Comparison of ENCODE assay signal across 14 cellular contexts in genomic region chr1:901108-901859, GRCh38. TPM values are rescaled to one million over a fixed set of nuclear protein-coding genes. Genes with fewer than 3 reads are reported as not detected.
"Had no signal": no experiment of that assay in that cellular context is flagged by ENCODE, and none has a peak within 500 bp of the region (broad histone marks: within the 10 kb centered on the region; RNA-seq: fewer than 3 reads in every experiment).

No MANE protein-coding gene starts in this region.

- H3K36me3 ChIP-seq: gastroesophageal sphincter, right lobe of liver had no signal

- H3K4me3 ChIP-seq: gastroesophageal sphincter, psoas muscle, right lobe of liver, smooth muscle cell had no signal

- H3K9me3 ChIP-seq: gastroesophageal sphincter, psoas muscle, right lobe of liver had no signal

- H3K27ac Mint-ChIP-seq: activated T-helper 17 cell treated with anti-CD3 and anti-CD28 coated beads, Interleukin-2, amount 50 U/mL, for 72 hours; T-helper 17 cell had no signal

- H3K27me3 ChIP-seq: right lobe of liver had no signal

- H3K4me3 Mint-ChIP-seq: activated T-helper 17 cell treated with anti-CD3 and anti-CD28 coated beads, Interleukin-2, amount 50 U/mL, for 72 hours; T-helper 17 cell had no signal

- DNase-seq: activated CD4-positive, alpha-beta T cell treated with anti-CD3 and anti-CD28 coated beads for 4 hours; activated naive CD4-positive, alpha-beta T cell treated with Interleukin-2 at 50 U/mL for 16 hours; islet precursor cell; mesenchymal stem cell; stimulated activated CD4-positive, alpha-beta T cell treated with anti-CD3 and anti-CD28 coated beads, Interleukin-4, amount 100 ng/mL, for 4 hours; stimulated activated CD8-positive, alpha-beta memory T cell treated with anti-CD3 and anti-CD28 coated beads, Interleukin-4, amount 100 ng/mL, for 48 hours; stimulated activated naive CD8-positive, alpha-beta T cell treated with anti-CD3 and anti-CD28 coated beads, Interleukin-15, Interleukin-2, amounts not matched to agents 100 U/mL and 50 U/mL, for 24 hours; T-helper 17 cell had no signal

- H3K4me1 ChIP-seq: right lobe of liver had no signal

- ATAC-seq: activated T-helper 17 cell treated with anti-CD3 and anti-CD28 coated beads, Interleukin-2, amount 50 U/mL, for 72 hours; gastroesophageal sphincter; left lobe of liver; psoas muscle; right lobe of liver; stimulated activated naive CD8-positive, alpha-beta T cell treated with anti-CD3 and anti-CD28 coated beads, Interleukin-15, Interleukin-2, amounts not matched to agents 100 U/mL and 50 U/mL, for 24 hours; T-helper 17 cell had no signal

- H3K4me2 ChIP-seq: smooth muscle cell had no signal

- H3K27ac ChIP-seq: gastroesophageal sphincter, psoas muscle, right lobe of liver had no signal

- H3K9me3 Mint-ChIP-seq: activated T-helper 17 cell treated with anti-CD3 and anti-CD28 coated beads, Interleukin-2, amount 50 U/mL, for 72 hours had no signal

RNA-seq across cellular contexts. Expression of gene SAMD11, which starts 22.4 kb away (rescaled TPM):
- total RNA-seq: activated T-helper 17 cell treated with anti-CD3 and anti-CD28 coated beads, Interleukin-2, amount 50 U/mL, for 72 hours; T-helper 17 cell had no signal
